ENCODE assay signal across 18 cellular contexts in genomic region chr11:122659676-122660571, GRCh38. TPM values are rescaled to one million over a fixed set of nuclear protein-coding genes. Genes with fewer than 3 reads are reported as not detected.
DNase-seq lines count a peak whose midpoint lies in the region; ATAC-seq and TF ChIP-seq lines count a peak whose summit lies in the region.
"Had no signal": no experiment of that assay in that cellular context is flagged by ENCODE, and none has a peak within 500 bp of the region (broad histone marks: within the 10 kb centered on the region; RNA-seq: fewer than 3 reads in every experiment).

No MANE protein-coding gene starts in this region.

- no peak overlapping the region for H2AFZ ChIP-seq in OCI-LY7 (ENCODE audit: low read length)
- H2AFZ ChIP-seq in mesenchymal stem cell (ENCODE audit: low read depth, low read length): no peak overlapping the region

- peak overlapping the region; percentile 71 to 76 for H3K18ac ChIP-seq in mesenchymal stem cell (ENCODE audit: low read depth in 1 of 2, low read length in 2 of 2)

- H3K27ac ChIP-seq in OCI-LY7 (ENCODE audit: low read depth, low read length, poor library complexity, severe bottlenecking) (no peak overlapping the region), mesenchymal stem cell (ENCODE audit: low read length, poor library complexity, severe bottlenecking) (peak overlapping the region; percentile 84), aorta (ENCODE audit: low read depth in 1 of 2, low read length in 2 of 2) (no peak overlapping the region)
- H3K27ac ChIP-seq: SK-N-MC, upper lobe of left lung had no signal

- peak overlapping the region; percentile 29 to 69 for H3K4ac ChIP-seq in mesenchymal stem cell (ENCODE audit: low read depth in 1 of 2, low read length in 2 of 2)

- peaks cover 15 to 34% of the 10 kb centered on the region in 2 donors for H3K36me3 Mint-ChIP-seq in CD14-positive monocyte

- H3K27me3 ChIP-seq in mesenchymal stem cell (ENCODE audit: control insufficient read depth in 1 of 2, insufficient read depth in 1 of 2, low read length in 2 of 2): no peaks in the 10 kb centered on the region
- H3K27me3 ChIP-seq in aorta (ENCODE audit: control insufficient read depth in 1 of 2, insufficient read depth in 2 of 2, low read length in 1 of 2): no peaks in the 10 kb centered on the region
- H3K27me3 ChIP-seq: upper lobe of left lung had no signal

- BruUV-seq in OCI-LY7 (replicated peaks; lab: Mats Ljungman, UMichigan): no TSS peak

- H4K20me1 ChIP-seq in OCI-LY7 (ENCODE audit: insufficient read depth, low read length): no peaks in the 10 kb centered on the region

- peak overlapping the region in 1 of 2 experiments; percentile 29 for H3K14ac ChIP-seq in mesenchymal stem cell (ENCODE audit: low read length in 2 of 2)

- CTCF ChIA-PET in OCI-LY7 (lab: Charles Lee; ENCODE audit: unreplicated experiment): interaction anchor here (0.8 to 1.4 kb wide), 3 partner anchors 11 to 96 kb away, joined by 3 to 5 read pairs (median 4); no protein-coding TSS in a partner anchor

- H3K23ac ChIP-seq in mesenchymal stem cell (ENCODE audit: low read length in 2 of 2): no peak overlapping the region

- no peak overlapping the region for H2BK120ac ChIP-seq in mesenchymal stem cell (ENCODE audit: low read depth, low read length)

- H3K4me1 Mint-ChIP-seq in CD14-positive monocyte: peaks cover 74% of the 10 kb centered on the region

- peak overlapping the region; percentile 70 for H2AK5ac ChIP-seq in mesenchymal stem cell (ENCODE audit: low read length, severe bottlenecking)

- intact Hi-C loops in CD14-positive monocyte (cut with micrococcal nuclease) (loop anchor here in 1 of 2 donors (5.0 kb wide), 1 partner anchor 32 kb away; no protein-coding TSS in a partner anchor), OCI-LY7 (cut with micrococcal nuclease; ENCODE audit: unreplicated experiment) (loop anchor here (5.0 kb wide), 1 partner anchor 402 kb away; the partner anchor contains the start of gene HSPA8), aorta (cut with DNase I) (no loop called here), head of caudate nucleus (cut with DNase I) (no loop called here)

- no peak overlapping the region for H2BK15ac ChIP-seq in mesenchymal stem cell (ENCODE audit: low read depth, poor library complexity, severe bottlenecking)

- no peak for ATAC-seq in aorta (ENCODE audit: low FRiP score)
- no peak for ATAC-seq in left lobe of liver
- ATAC-seq in GM18505 (IDR thresholded peaks at IDR 0.05; ENCODE audit: unreplicated experiment): no peak
- ATAC-seq: activated naive CD4-positive, alpha-beta T cell treated with anti-CD3 and anti-CD28 coated beads, Interleukin-2, amount 50 U/mL, for 72 hours had no signal

- H3K36me3 ChIP-seq in OCI-LY7 (ENCODE audit: insufficient read depth, low read length) (peaks cover 39% of the 10 kb centered on the region), mesenchymal stem cell (ENCODE audit: control insufficient read depth in 1 of 2, insufficient read depth in 2 of 2, low read depth in 1 of 2, low read length in 2 of 2) (peaks cover 2 to 13% of the 10 kb centered on the region in 2 experiments), aorta (ENCODE audit: control insufficient read depth in 1 of 2, insufficient read depth in 2 of 2, low read length in 1 of 2) (no peaks in the 10 kb centered on the region)
- H3K36me3 ChIP-seq: BE2C, HAP-1, upper lobe of left lung had no signal

- H3K9ac ChIP-seq in mesenchymal stem cell (ENCODE audit: low read length): no peak overlapping the region

- no peaks in the 10 kb centered on the region for H3K9me2 ChIP-seq in OCI-LY7 (ENCODE audit: insufficient read depth, low read length)

- H3K4me2 ChIP-seq in OCI-LY7 (ENCODE audit: low read length) (peak overlapping the region; percentile 4; the same call in 1 of the 2 replicates), mesenchymal stem cell (ENCODE audit: low read length, poor library complexity, severe bottlenecking) (no peak overlapping the region)

- no peaks in the 10 kb centered on the region for H3K9me3 ChIP-seq in OCI-LY7 (ENCODE audit: low read length)
- no peaks in the 10 kb centered on the region for H3K9me3 ChIP-seq in mesenchymal stem cell (ENCODE audit: control insufficient read depth, low read length)
- H3K9me3 ChIP-seq in aorta (ENCODE audit: control insufficient read depth, low read length): no peaks in the 10 kb centered on the region
- H3K9me3 ChIP-seq: BE2C, HAP-1, upper lobe of left lung had no signal

- peak overlapping the region; percentile 39 for H4K8ac ChIP-seq in mesenchymal stem cell (ENCODE audit: low read length)

- no peak for TF ChIP-seq CTCF in CD14-positive monocyte (IDR thresholded peaks at IDR 0.05)
- TF ChIP-seq CTCF in OCI-LY7 (conservative IDR thresholded peaks at IDR 0.05; ENCODE audit: low read length): no peak

- DNase-seq in CD14-positive monocyte (ENCODE audit: low spot score) (no peak), ELF-1 (ENCODE audit: low read depth, low spot score) (peak; percentile 79), OCI-LY7 (ENCODE audit: low spot score) (no peak), mesenchymal stem cell (peak; percentile 48), aorta (no peak), left lobe of liver (ENCODE audit: low spot score) (no peak), head of caudate nucleus (no peak)
- DNase-seq: activated B cell treated with CpG ODN at 0.5 μM for 24 hours; BE2C; Kasumi-1; NCI-H2081 treated with DMSO at 0.1 percent for 48 hours; retina; stimulated activated CD4-positive, alpha-beta T cell treated with anti-CD3 and anti-CD28 coated beads, Interleukin-2, amount 100 ng/mL, for 48 hours; upper lobe of left lung had no signal

- peak overlapping the region; percentile 8 to 78 (median 60) for H3K27ac Mint-ChIP-seq in CD14-positive monocyte
- H3K27ac Mint-ChIP-seq: activated B cell treated with CpG ODN at 0.5 μM for 24 hours; activated naive CD4-positive, alpha-beta T cell treated with anti-CD3 and anti-CD28 coated beads, Interleukin-2, amount 50 U/mL, for 72 hours had no signal

- WGBS in mesenchymal stem cell: 80% methylated on average over 10 of the region's 11 CpGs
- WGBS in aorta, 2 donors: 96 to 97% methylated on average over 11 of the region's 11 CpGs

- H2BK12ac ChIP-seq in mesenchymal stem cell (ENCODE audit: low read length in 2 of 2): peak overlapping the region in 1 of 2 experiments; percentile 32

- H3K27me3 Mint-ChIP-seq in CD14-positive monocyte (ENCODE audit: low read depth in 3 of 3): peaks cover 0 to 4% (median 2%) of the 10 kb centered on the region in 3 donors

- peaks cover 84% of the 10 kb centered on the region for H3K4me1 ChIP-seq in OCI-LY7 (ENCODE audit: insufficient read depth, low read length, poor library complexity, severe bottlenecking)
- H3K4me1 ChIP-seq in mesenchymal stem cell (ENCODE audit: control insufficient read depth, insufficient read depth, low read depth, low read length): peaks cover 38% of the 10 kb centered on the region
- no peaks in the 10 kb centered on the region for H3K4me1 ChIP-seq in aorta (ENCODE audit: control insufficient read depth in 1 of 2, insufficient read depth in 2 of 2, low read length in 2 of 2)
- H3K4me1 ChIP-seq: BE2C, HAP-1 had no signal

- TF ChIP-seq POLR2A in GM18505 (IDR thresholded peaks at IDR 0.05; ENCODE audit: borderline replicate concordance, extremely low read depth, insufficient read depth, insufficient read length): no peak

- no peak overlapping the region for H4K91ac ChIP-seq in mesenchymal stem cell (ENCODE audit: low read length)

- peaks cover 1% of the 10 kb centered on the region for H3K79me1 ChIP-seq in mesenchymal stem cell (replicated peaks; ENCODE audit: low read length, poor library complexity, severe bottlenecking)

- peaks cover 66% of the 10 kb centered on the region for H3K79me2 ChIP-seq in OCI-LY7 (ENCODE audit: insufficient read depth, low read depth, low read length)

- H2BK5ac ChIP-seq in mesenchymal stem cell (ENCODE audit: low read depth, low read length, poor library complexity, severe bottlenecking): no peak overlapping the region

- H3K4me3 Mint-ChIP-seq in CD14-positive monocyte: peak overlapping the region; percentile 54 to 84
- H3K4me3 Mint-ChIP-seq: activated B cell treated with CpG ODN at 0.5 μM for 24 hours had no signal

- POLR2A ChIA-PET in OCI-LY7 (lab: Charles Lee): interaction anchor here (0.7 to 5.6 kb wide), 11 partner anchors 9 to 103 kb away, joined by 3 to 64 read pairs (median 5); no protein-coding TSS in a partner anchor

- peaks cover 0 to 2% (median 0%) of the 10 kb centered on the region in 7 donors for H3K9me3 Mint-ChIP-seq in CD14-positive monocyte
- H3K9me3 Mint-ChIP-seq: activated B cell treated with CpG ODN at 0.5 μM for 24 hours; activated naive CD4-positive, alpha-beta T cell treated with anti-CD3 and anti-CD28 coated beads, Interleukin-2, amount 50 U/mL, for 72 hours had no signal

- H3K4me3 ChIP-seq in OCI-LY7 (ENCODE audit: low read depth, low read length, poor library complexity, severe bottlenecking) (no peak overlapping the region), mesenchymal stem cell (ENCODE audit: insufficient read depth in 1 of 2, low read depth in 1 of 2, low read length in 2 of 2) (no peak overlapping the region), aorta (ENCODE audit: low read length in 2 of 2) (no peak overlapping the region)
- H3K4me3 ChIP-seq: HAP-1, SK-N-MC, upper lobe of left lung had no signal

RNA-seq across cellular contexts. Expression of gene UBASH3B, which starts 4.4 kb away (rescaled TPM):
- 1 to 10 TPM; 3.3 to 7.1 TPM for polyA plus RNA-seq in CD14-positive monocyte
- 36.3 and 54.7 TPM in 2 replicates for total RNA-seq in OCI-LY7 (2014; rRNA removed; shearing (Covaris generic))
- total RNA-seq in OCI-LY7 (2022): 72.7 and 73.0 TPM in 2 replicates
- polyA plus RNA-seq in mesenchymal stem cell (2013, experiment 1 of 2): 23.3 TPM
- polyA plus RNA-seq in mesenchymal stem cell (2013, experiment 2 of 2): 25.0 TPM
- total RNA-seq in aorta: 10 to 100 TPM; 11.1 to 15.1 TPM
- polyA plus RNA-seq in aorta: 1 to 10 TPM in 1 of 2 donors, under 1 TPM in 1; 0.28 to 1.0 TPM
- 1.5 TPM for total RNA-seq in left lobe of liver

Comparison
In these comparisons a context has a peak if more than half of its experiments do, and no peak if none do; other contexts are left out.
1. DNase-seq: peak in ELF-1 (single experiment) and mesenchymal stem cell (single experiment); none in CD14-positive monocyte (single experiment), OCI-LY7 (single experiment), aorta (0 of 2), left lobe of liver (single experiment) and head of caudate nucleus (0 of 42).